In the genomic region with DNA sequence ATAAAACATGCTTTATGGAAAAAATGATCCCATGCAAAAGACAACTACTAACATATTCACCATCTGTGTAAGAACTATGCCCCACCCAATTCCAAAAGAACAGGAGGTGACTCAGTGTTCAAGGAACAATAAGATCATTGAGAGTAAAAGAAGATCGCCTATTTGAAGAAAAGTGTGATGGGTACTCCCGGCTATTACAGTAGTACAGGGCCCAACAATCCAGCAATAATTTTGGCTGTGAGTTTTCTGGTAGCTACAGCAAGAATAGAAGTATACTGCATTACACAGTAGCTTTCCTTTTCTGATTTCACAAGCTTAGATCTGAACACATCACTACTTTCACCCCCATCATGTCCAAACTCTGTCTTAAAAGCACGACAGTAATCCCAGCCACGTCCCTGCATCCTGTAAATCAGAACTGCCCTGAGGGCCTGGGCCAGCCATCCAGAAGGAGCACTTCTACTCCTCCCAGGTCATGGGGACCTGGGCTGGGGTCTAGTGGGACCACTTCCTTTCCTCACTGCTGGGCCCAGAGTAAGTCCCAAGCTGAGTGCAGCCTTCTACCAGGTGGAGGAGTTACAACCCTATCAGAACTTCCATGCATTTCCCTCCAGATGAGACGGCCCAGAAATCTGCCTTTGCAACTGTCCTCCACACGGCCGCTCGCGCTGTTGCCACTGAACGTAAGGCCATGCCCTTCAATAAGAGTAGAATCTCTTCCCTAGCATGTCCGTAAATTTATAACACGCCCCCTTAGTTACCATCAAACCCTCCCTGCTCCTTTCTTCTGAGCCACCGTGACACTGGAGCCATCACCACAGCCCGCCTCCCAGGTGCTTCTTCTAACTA, we compare ENCODE assay signal across 8 cellular contexts. TPM values are rescaled to one million over a fixed set of nuclear protein-coding genes. Genes with fewer than 3 reads are reported as not detected.
DNase-seq lines count a peak whose midpoint lies in the region; ATAC-seq and TF ChIP-seq lines count a peak whose summit lies in the region.

No MANE protein-coding gene starts in this region.

- H3K4ac ChIP-seq in mesendoderm (ENCODE audit: low read depth, low read length) = no peak overlapping the region

- no peak overlapping the region for H2BK5ac ChIP-seq in mesendoderm (ENCODE audit: low read length)

- no peak overlapping the region for H4K8ac ChIP-seq in mesendoderm (ENCODE audit: low read depth, low read length)

- peak overlapping the region; percentile 17 for H3K56ac ChIP-seq in mesendoderm (ENCODE audit: low read length)

- H3K36me3 ChIP-seq in BLaER1 (peaks cover 4% of the 10 kb centered on the region; the same call in 1 of the 2 replicates), MG63 (no peaks in the 10 kb centered on the region; the same call in 1 of the 2 replicates), brain microvascular endothelial cell (replicated peaks) (no peaks in the 10 kb centered on the region), mesendoderm (ENCODE audit: control insufficient read depth, insufficient read depth, low read length) (no peaks in the 10 kb centered on the region)

- H3K27me3 ChIP-seq in BLaER1 (no peaks in the 10 kb centered on the region), MG63 (no peaks in the 10 kb centered on the region), brain microvascular endothelial cell (replicated peaks) (no peaks in the 10 kb centered on the region), mesendoderm (ENCODE audit: insufficient read depth, low read length, poor library complexity) (no peaks in the 10 kb centered on the region)

- H3K23ac ChIP-seq in mesendoderm (ENCODE audit: low read length) = no peak overlapping the region

- H3K9me3 ChIP-seq in BLaER1 (no peaks in the 10 kb centered on the region), MG63 (no peaks in the 10 kb centered on the region)

- H3K79me1 ChIP-seq in mesendoderm (ENCODE audit: low read length) = peaks cover 10% of the 10 kb centered on the region

- DNase-seq in MG63 (no peak), brain microvascular endothelial cell (peak; percentile 79), mesendoderm (peak; percentile 23), DMS153 (lab: John Stamatoyannopoulos, UW) (no peak), NCI-H1105 treated with DMSO at 0.1 percent for 48 hours (lab: John Stamatoyannopoulos, UW) (no peak)

- H2AK5ac ChIP-seq in mesendoderm (ENCODE audit: low read length) = no peak overlapping the region

- H4K20me1 ChIP-seq in BLaER1 = peaks cover 16% of the 10 kb centered on the region; the same call in 1 of the 2 replicates

- in situ Hi-C loops in brain microvascular endothelial cell (cut with HindIII; ENCODE audit: low pct_ligation_motif_present, low sequenced_read_pairs) = no loop called here

- H3K9ac ChIP-seq in BLaER1 (0 out of 2 replicates have a peak overlapping the region, but pooled peaks have one; percentile 2), mesendoderm (ENCODE audit: low read length) (no peak overlapping the region)

- H4K5ac ChIP-seq in mesendoderm (ENCODE audit: low read length) = no peak overlapping the region

- H3K4me1 ChIP-seq in BLaER1 = peaks cover 100% of the 10 kb centered on the region
- H3K4me1 ChIP-seq in mesendoderm (ENCODE audit: control insufficient read depth, low read depth, low read length) = peaks cover 6% of the 10 kb centered on the region

- H3K79me2 ChIP-seq in mesendoderm (ENCODE audit: control insufficient read depth, insufficient read depth, low read length) = peaks cover 20% of the 10 kb centered on the region

- WGBS in mesendoderm (ENCODE audit: extremely low coverage, insufficient coverage, low lambda C conversion rate) = no CpG with 5 or more reads among the region's 14 CpGs

- ATAC-seq in GM18520 (IDR thresholded peaks at IDR 0.05; ENCODE audit: unreplicated experiment) = no peak
- ATAC-seq in HG03095 (IDR thresholded peaks at IDR 0.05; ENCODE audit: unreplicated experiment) = no peak

- H3K4me2 ChIP-seq in BLaER1 (peak overlapping the region; percentile 93), mesendoderm (ENCODE audit: low read length) (no peak overlapping the region)

- H2BK120ac ChIP-seq in mesendoderm (ENCODE audit: low read depth, low read length) = no peak overlapping the region

- TF ChIP-seq CTCF in brain microvascular endothelial cell (IDR thresholded peaks at IDR 0.05; ENCODE audit: low read depth, low read length, missing control alignments) = no peak

- no peak overlapping the region for H3K4me3 ChIP-seq in BLaER1
- H3K4me3 ChIP-seq in MG63 = peak overlapping the region; percentile 6; the same call in 1 of the 2 replicates
- no peak overlapping the region for H3K4me3 ChIP-seq in brain microvascular endothelial cell (ENCODE audit: low read depth, low read length)
- no peak overlapping the region for H3K4me3 ChIP-seq in mesendoderm (ENCODE audit: low read length)

- H2BK15ac ChIP-seq in mesendoderm (replicated peaks; ENCODE audit: low read depth) = no peak overlapping the region

- H3K18ac ChIP-seq in mesendoderm (ENCODE audit: low read length) = no peak overlapping the region

- peak overlapping the region; percentile 74 for H3K27ac ChIP-seq in BLaER1
- peak overlapping the region; percentile 99 for H3K27ac ChIP-seq in brain microvascular endothelial cell
- H3K27ac ChIP-seq in mesendoderm (ENCODE audit: low read depth, low read length) = no peak overlapping the region

RNA-seq across cellular contexts. Expression of gene ESYT2, which starts 7.9 kb away (rescaled TPM):
- total RNA-seq in MG63 (2014; rRNA removed; shearing (Covaris generic); ENCODE audit: low replicate concordance) = 38.2 and 108 TPM in 2 replicates
- polyA plus RNA-seq in mesendoderm (2013, experiment 1 of 2) = 14.6 TPM
- polyA plus RNA-seq in mesendoderm (2013, experiment 2 of 2) = 14.7 TPM

RNA-seq across cellular contexts. Expression of gene DYNC2I1, which starts 35.0 kb away (rescaled TPM):
- 1.9 and 2.0 TPM in 2 replicates for total RNA-seq in MG63 (2014; rRNA removed; shearing (Covaris generic); ENCODE audit: low replicate concordance)
- 5.0 TPM for polyA plus RNA-seq in mesendoderm (2013, experiment 1 of 2)
- 4.4 TPM for polyA plus RNA-seq in mesendoderm (2013, experiment 2 of 2)

Comparison
In these comparisons a context has a peak if more than half of its experiments do, and no peak if none do; other contexts are left out.
1. DNase-seq: peak in brain microvascular endothelial cell (single experiment) and mesendoderm (single experiment); none in MG63 (single experiment), DMS153 (single experiment) and NCI-H1105 treated with DMSO at 0.1 percent for 48 hours (single experiment).